ENCODE assay signal across 35 cellular contexts in the genomic region with DNA sequence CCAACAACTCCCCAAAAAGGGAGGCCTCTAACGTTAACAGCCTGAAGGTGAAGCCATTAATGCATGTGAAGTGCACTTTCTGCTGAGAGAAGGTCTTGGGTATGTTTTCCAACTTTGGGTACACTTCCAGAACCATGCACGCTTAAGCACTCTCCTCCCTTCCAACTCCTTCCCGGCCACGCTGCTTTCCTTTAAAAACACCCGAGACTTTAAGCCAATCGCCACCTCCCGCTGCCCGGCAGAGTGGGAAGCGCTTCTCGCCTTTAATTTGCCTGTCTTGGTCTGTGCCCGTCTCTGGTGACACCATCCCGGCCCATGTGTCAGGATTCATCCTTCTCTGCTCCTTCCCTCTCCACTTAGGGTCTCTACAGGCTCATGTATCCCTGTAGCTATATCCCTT. TPM values are rescaled to one million over a fixed set of nuclear protein-coding genes. Genes with fewer than 3 reads are reported as not detected.
DNase-seq lines count a peak whose midpoint lies in the region; ATAC-seq, FAIRE-seq and TF ChIP-seq lines count a peak whose summit lies in the region.
"Had no signal": no experiment of that assay in that cellular context is flagged by ENCODE, and none has a peak within 500 bp of the region (broad histone marks: within the 10 kb centered on the region; RNA-seq: fewer than 3 reads in every experiment).

No MANE protein-coding gene starts in this region.

- H3K14ac ChIP-seq in mesenchymal stem cell (ENCODE audit: low read length in 2 of 2), result peak overlapping the region in 1 of 2 experiments; percentile 12

- H4K91ac ChIP-seq in mesenchymal stem cell (ENCODE audit: low read length), result peak overlapping the region; percentile 87

- H3K79me2 ChIP-seq in astrocyte (ENCODE audit: insufficient read depth, low read length), result peaks cover 38% of the 10 kb centered on the region

- H3K36me3 ChIP-seq in astrocyte (ENCODE audit: insufficient read depth, low read length), result peaks cover 14% of the 10 kb centered on the region
- H3K36me3 ChIP-seq in mesenchymal stem cell (ENCODE audit: control insufficient read depth in 1 of 2, insufficient read depth in 2 of 2, low read depth in 1 of 2, low read length in 2 of 2), result peaks cover 17 to 69% of the 10 kb centered on the region in 2 experiments
- H3K36me3 ChIP-seq in thoracic aorta, result peaks cover 6% of the 10 kb centered on the region

- peak overlapping the region; percentile 81 for H2BK120ac ChIP-seq in mesenchymal stem cell (ENCODE audit: low read depth, low read length)

- H3K79me1 ChIP-seq in mesenchymal stem cell (replicated peaks; ENCODE audit: low read length, poor library complexity, severe bottlenecking), result peaks cover 43% of the 10 kb centered on the region

- TF ChIP-seq CTCF in HFFc6 (IDR thresholded peaks at IDR 0.05) (no peak), astrocyte (IDR thresholded peaks at IDR 0.05; ENCODE audit: insufficient read depth, low read depth, low read length) (no peak), thoracic aorta (IDR thresholded peaks at IDR 0.05) (no peak)

- no peaks in the 10 kb centered on the region for H4K20me1 ChIP-seq in astrocyte (ENCODE audit: insufficient read depth, low read length)

- H3K9me3 Mint-ChIP-seq in HFFc6, result peaks cover 7% of the 10 kb centered on the region; the same call in 1 of the 2 replicates
- peaks cover 2% of the 10 kb centered on the region for H3K9me3 Mint-ChIP-seq in astrocyte (ENCODE audit: unreplicated experiment)
- H3K9me3 Mint-ChIP-seq: activated CD4-positive, alpha-beta memory T cell treated with anti-CD3 and anti-CD28 coated beads for 36 hours; activated naive CD4-positive, alpha-beta T cell treated with anti-CD3 and anti-CD28 coated beads, Interleukin-2, amount 10 ng/mL, durations not matched to agents 7 days and 5 days; activated T-helper 1 cell treated with anti-CD3 and anti-CD28 coated beads, Interleukin-12 subunit alpha, Interleukin-12 subunit beta, Interleukin-2, Interleukin-4 antibody, amounts not matched to agents 30 ng/mL and 10 ng/mL and 1 ng/mL, durations not matched to agents 14 hours and 24 hours and 36 hours; dendritic cell treated with granulocyte-macrophage colony-stimulating factor and Interleukin-4, amounts not matched to agents 40 ng/mL and 50 ng/mL, for 4 days; stimulated activated naive CD8-positive, alpha-beta T cell treated with anti-CD3 and anti-CD28 coated beads, Interleukin-15, amount 100 ng/mL, for 72 hours had no signal

- H3K18ac ChIP-seq in mesenchymal stem cell (ENCODE audit: low read depth in 1 of 2, low read length in 2 of 2), result peak overlapping the region; percentile 92 to 93

- WGBS in mesenchymal stem cell, result 89% methylated on average over 12 of the region's 12 CpGs

- H3K4me3 Mint-ChIP-seq in HFFc6 (no peak overlapping the region), astrocyte (ENCODE audit: unreplicated experiment) (no peak overlapping the region)
- H3K4me3 Mint-ChIP-seq: activated CD4-positive, alpha-beta memory T cell treated with anti-CD3 and anti-CD28 coated beads for 36 hours; activated naive CD4-positive, alpha-beta T cell treated with anti-CD3 and anti-CD28 coated beads, Interleukin-2, amount 10 ng/mL, durations not matched to agents 7 days and 5 days; activated T-helper 1 cell treated with anti-CD3 and anti-CD28 coated beads, Interleukin-12 subunit alpha, Interleukin-12 subunit beta, Interleukin-2, Interleukin-4 antibody, amounts not matched to agents 30 ng/mL and 10 ng/mL and 1 ng/mL, durations not matched to agents 14 hours and 24 hours and 36 hours; dendritic cell treated with granulocyte-macrophage colony-stimulating factor and Interleukin-4, amounts not matched to agents 40 ng/mL and 50 ng/mL, for 4 days; mesothelial cell of epicardium; naive B cell; stimulated activated naive CD8-positive, alpha-beta T cell treated with anti-CD3 and anti-CD28 coated beads, Interleukin-15, amount 100 ng/mL, for 72 hours had no signal

- H2AFZ ChIP-seq in astrocyte (ENCODE audit: low read depth, low read length) (no peak overlapping the region), mesenchymal stem cell (ENCODE audit: low read depth, low read length) (no peak overlapping the region)

- peak overlapping the region; percentile 93 for H4K8ac ChIP-seq in mesenchymal stem cell (ENCODE audit: low read length)

- H2BK15ac ChIP-seq in mesenchymal stem cell (ENCODE audit: low read depth, poor library complexity, severe bottlenecking), result peak overlapping the region; percentile 78

- H3K9me3 ChIP-seq in astrocyte (ENCODE audit: insufficient read depth, low read depth, low read length) (no peaks in the 10 kb centered on the region), mesenchymal stem cell (ENCODE audit: control insufficient read depth, low read length) (no peaks in the 10 kb centered on the region), thoracic aorta (no peaks in the 10 kb centered on the region)
- H3K9me3 ChIP-seq: esophagus squamous epithelium, SJCRH30, upper lobe of left lung had no signal

- H3K4me1 Mint-ChIP-seq in HFFc6 (ENCODE audit: low read depth), result peaks cover 74% of the 10 kb centered on the region
- H3K4me1 Mint-ChIP-seq in astrocyte (ENCODE audit: low read depth, unreplicated experiment), result peaks cover 38% of the 10 kb centered on the region
- H3K4me1 Mint-ChIP-seq: activated naive CD4-positive, alpha-beta T cell treated with anti-CD3 and anti-CD28 coated beads, Interleukin-2, amount 10 ng/mL, durations not matched to agents 7 days and 5 days; naive B cell; stimulated activated naive CD8-positive, alpha-beta T cell treated with anti-CD3 and anti-CD28 coated beads, Interleukin-15, amount 100 ng/mL, for 72 hours had no signal

- peak overlapping the region; percentile 79 to 96 for H3K4ac ChIP-seq in mesenchymal stem cell (ENCODE audit: low read depth in 1 of 2, low read length in 2 of 2)

- H3K27ac ChIP-seq in astrocyte (ENCODE audit: low read depth, low read length) (no peak overlapping the region), mesenchymal stem cell (ENCODE audit: low read length, poor library complexity, severe bottlenecking) (no peak overlapping the region), thoracic aorta (peak overlapping the region; percentile 86 to 90)
- H3K27ac ChIP-seq: C4-2B, cardiac muscle cell, HL-60, SJCRH30 had no signal

- H3K36me3 Mint-ChIP-seq in HFFc6 (ENCODE audit: low read depth), result peaks cover 48% of the 10 kb centered on the region
- peaks cover 21% of the 10 kb centered on the region for H3K36me3 Mint-ChIP-seq in astrocyte (ENCODE audit: low read depth, unreplicated experiment)
- H3K36me3 Mint-ChIP-seq: activated CD4-positive, alpha-beta memory T cell treated with anti-CD3 and anti-CD28 coated beads for 36 hours; activated naive CD4-positive, alpha-beta T cell treated with anti-CD3 and anti-CD28 coated beads, Interleukin-2, amount 10 ng/mL, durations not matched to agents 7 days and 5 days; naive B cell had no signal

- H2AK5ac ChIP-seq in mesenchymal stem cell (ENCODE audit: low read length, severe bottlenecking), result peak overlapping the region; percentile 70

- peak overlapping the region in 1 of 2 experiments; percentile 24 for H3K23ac ChIP-seq in mesenchymal stem cell (ENCODE audit: low read length in 2 of 2)

- H3K27me3 Mint-ChIP-seq in HFFc6 (ENCODE audit: insufficient read depth) (no peaks in the 10 kb centered on the region), astrocyte (ENCODE audit: low read depth, unreplicated experiment) (no peaks in the 10 kb centered on the region)

- no peak overlapping the region for H2BK5ac ChIP-seq in mesenchymal stem cell (ENCODE audit: low read depth, low read length, poor library complexity, severe bottlenecking)

- H3K27me3 ChIP-seq in astrocyte (ENCODE audit: insufficient read depth, low read length) (no peaks in the 10 kb centered on the region), mesenchymal stem cell (ENCODE audit: control insufficient read depth in 1 of 2, insufficient read depth in 1 of 2, low read length in 2 of 2) (no peaks in the 10 kb centered on the region), thoracic aorta (replicated peaks; ENCODE audit: insufficient read depth) (no peaks in the 10 kb centered on the region)
- H3K27me3 ChIP-seq: cardiac muscle cell, esophagus squamous epithelium, SJCRH30, upper lobe of left lung had no signal

- H3K4me2 ChIP-seq in astrocyte (ENCODE audit: low read length), result no peak overlapping the region
- no peak overlapping the region for H3K4me2 ChIP-seq in mesenchymal stem cell (ENCODE audit: low read length, poor library complexity, severe bottlenecking)

- H3K9ac ChIP-seq in astrocyte (ENCODE audit: low read length) (no peak overlapping the region), mesenchymal stem cell (ENCODE audit: low read length) (peak overlapping the region; percentile 62)

- peaks cover 21% of the 10 kb centered on the region for H3K4me1 ChIP-seq in astrocyte (ENCODE audit: insufficient read depth, low read length)
- H3K4me1 ChIP-seq in mesenchymal stem cell (ENCODE audit: control insufficient read depth, insufficient read depth, low read depth, low read length), result peaks cover 9% of the 10 kb centered on the region
- H3K4me1 ChIP-seq in thoracic aorta (ENCODE audit: control insufficient read depth in 1 of 2, low read depth in 2 of 2), result peaks cover 34 to 51% of the 10 kb centered on the region in 2 donors
- H3K4me1 ChIP-seq: SJCRH30 had no signal

- H3K4me3 ChIP-seq in astrocyte (ENCODE audit: insufficient read depth, low read depth, low read length), result no peak overlapping the region
- H3K4me3 ChIP-seq in mesenchymal stem cell (ENCODE audit: insufficient read depth in 1 of 2, low read depth in 1 of 2, low read length in 2 of 2), result no peak overlapping the region
- peak overlapping the region; percentile 45 for H3K4me3 ChIP-seq in thoracic aorta
- H3K4me3 ChIP-seq: cardiac muscle cell, esophagus squamous epithelium, SJCRH30, upper lobe of left lung had no signal

- H3K27ac Mint-ChIP-seq in HFFc6 (peak overlapping the region; percentile 24), astrocyte (ENCODE audit: unreplicated experiment) (peak overlapping the region; percentile 88)
- H3K27ac Mint-ChIP-seq: activated CD4-positive, alpha-beta memory T cell treated with anti-CD3 and anti-CD28 coated beads for 36 hours; activated naive CD4-positive, alpha-beta T cell treated with anti-CD3 and anti-CD28 coated beads, Interleukin-2, amount 10 ng/mL, durations not matched to agents 7 days and 5 days; activated T-helper 1 cell treated with anti-CD3 and anti-CD28 coated beads, Interleukin-12 subunit alpha, Interleukin-12 subunit beta, Interleukin-2, Interleukin-4 antibody, amounts not matched to agents 30 ng/mL and 10 ng/mL and 1 ng/mL, durations not matched to agents 14 hours and 24 hours and 36 hours; dendritic cell treated with granulocyte-macrophage colony-stimulating factor and Interleukin-4, amounts not matched to agents 40 ng/mL and 50 ng/mL, for 4 days; mesothelial cell of epicardium; naive B cell; stimulated activated naive CD8-positive, alpha-beta T cell treated with anti-CD3 and anti-CD28 coated beads, Interleukin-15, amount 100 ng/mL, for 72 hours had no signal

- no peak for ATAC-seq in thoracic aorta (ENCODE audit: insufficient number of reproducible peaks, low FRiP score, low read depth)
- no peak for ATAC-seq in GM18870 (IDR thresholded peaks at IDR 0.05; ENCODE audit: unreplicated experiment)
- ATAC-seq: left colon; stimulated activated naive CD8-positive, alpha-beta T cell treated with anti-CD3 and anti-CD28 coated beads, Interleukin-15, amount 100 ng/mL, for 72 hours had no signal

- no peak for FAIRE-seq in astrocyte (lab: Jason Lieb, UNC)
- FAIRE-seq: endometrium, frontal cortex, small intestine had no signal

- H2BK12ac ChIP-seq in mesenchymal stem cell (ENCODE audit: low read length in 2 of 2), result peak overlapping the region; percentile 26 to 70

- DNase-seq in HFFc6 (no peak), astrocyte (ENCODE audit: low read depth) (no peak), mesenchymal stem cell (no peak), thoracic aorta (ENCODE audit: low spot score) (no peak), CD1c-positive myeloid dendritic cell (ENCODE audit: extremely low spot score) (no peak)
- DNase-seq in activated CD4-positive, CD25-positive, alpha-beta regulatory T cell treated with anti-CD3 and anti-CD28 coated beads, Interleukin-2, amount 50 U/mL, for 72 hours, result no peak
- DNase-seq: activated CD4-positive, alpha-beta memory T cell treated with anti-CD3 and anti-CD28 coated beads for 36 hours; activated CD8-positive, alpha-beta memory T cell treated with anti-CD3 and anti-CD28 coated beads, Interleukin-2, amount 50 U/mL, for 4 hours; activated naive CD4-positive, alpha-beta T cell treated with anti-CD3 and anti-CD28 coated beads, Interleukin-2, amount 10 ng/mL, durations not matched to agents 7 days and 5 days; amygdala; Calu3; DND-41; esophagus squamous epithelium; left colon; MV-4-11; naive B cell; NCI-H146; NCI-H510A treated with DMSO at 0.1 percent for 48 hours; nucleus accumbens; SJCRH30; small intestine; stimulated activated CD4-positive, alpha-beta T cell treated with anti-CD3 and anti-CD28 coated beads, Interleukin-1b, Interleukin-23, amount 100 ng/mL, for 48 hours; stimulated activated CD8-positive, alpha-beta memory T cell treated with anti-CD3 and anti-CD28 coated beads, Interleukin-4, amount 100 ng/mL, for 48 hours; stimulated activated naive CD8-positive, alpha-beta T cell treated with anti-CD3 and anti-CD28 coated beads, Interleukin-15, amount 100 ng/mL, for 72 hours; T-helper 1 cell; upper lobe of left lung had no signal

RNA-seq across cellular contexts. Expression of a gene that starts 35.3 kb away (rescaled TPM):
- 100 to 1,000 TPM; 203 to 332 (median 220) TPM for total RNA-seq in HFFc6 (2021; fragmentation: NEBNext Ultra II Directional; extraction: Animal tissue kit (Norgen Biotek cat#: 25700))
- total RNA-seq in astrocyte (139 and 201 TPM in 2 replicates), thoracic aorta (100 to 1,000 TPM; 576 to 592 TPM)
- 478 TPM for polyA plus RNA-seq in mesenchymal stem cell (2013, experiment 1 of 2)
- 472 TPM for polyA plus RNA-seq in mesenchymal stem cell (2013, experiment 2 of 2)

Comparison
In these comparisons a context has a peak if more than half of its experiments do, and no peak if none do; other contexts are left out.
1. H3K27ac ChIP-seq: peak in thoracic aorta (2 of 2); none in astrocyte (single experiment) and mesenchymal stem cell (single experiment).